In the genomic region with DNA sequence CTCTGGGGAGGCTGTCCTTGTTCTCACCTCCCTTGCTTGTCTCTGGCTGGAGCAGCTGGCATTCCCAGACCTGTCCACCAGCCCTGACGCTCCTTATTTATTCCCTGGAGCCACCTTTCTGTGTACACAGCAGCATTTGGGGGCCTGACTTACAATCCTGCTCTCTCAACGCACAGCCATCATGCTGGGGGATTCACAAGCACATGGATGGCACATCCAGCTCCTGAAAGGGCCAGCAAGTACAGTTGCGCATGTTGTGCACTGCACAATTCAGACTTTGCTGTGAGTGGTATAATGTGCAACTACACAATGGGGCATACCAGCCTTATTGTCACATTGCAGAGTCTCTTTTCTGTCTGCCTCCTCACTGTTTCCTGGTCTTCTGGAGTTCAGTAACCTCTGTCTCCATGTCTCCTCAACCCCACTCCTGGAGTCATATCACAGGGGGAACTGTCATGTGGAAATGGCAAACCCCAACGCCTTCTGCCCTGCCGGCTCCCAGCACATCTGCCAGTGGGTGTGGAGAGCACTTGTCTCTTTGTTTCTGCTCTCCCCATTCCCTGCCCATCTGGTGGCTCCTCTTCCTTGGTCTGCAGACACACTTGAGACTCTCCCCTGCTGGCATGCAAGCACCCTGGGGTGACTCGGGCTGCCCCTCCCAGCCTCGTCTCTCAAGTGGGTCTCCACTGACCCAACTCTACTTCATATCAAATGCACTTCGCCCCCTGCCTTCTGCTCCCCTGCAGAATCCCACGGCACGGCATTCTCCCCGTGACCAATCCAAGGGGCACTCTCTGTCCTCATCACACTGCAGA, we compare ENCODE assay signal across 26 cellular contexts. TPM values are rescaled to one million over a fixed set of nuclear protein-coding genes. Genes with fewer than 3 reads are reported as not detected.
DNase-seq lines count a peak whose midpoint lies in the region; ATAC-seq and TF ChIP-seq lines count a peak whose summit lies in the region.
"Had no signal": no experiment of that assay in that cellular context is flagged by ENCODE, and none has a peak within 500 bp of the region (broad histone marks: within the 10 kb centered on the region; RNA-seq: fewer than 3 reads in every experiment).

No MANE protein-coding gene starts in this region.

- ATAC-seq in GM19023 (IDR thresholded peaks at IDR 0.05; ENCODE audit: unreplicated experiment) (no peak), psoas muscle (no peak)
- ATAC-seq: activated naive CD4-positive, alpha-beta T cell treated with anti-CD3 and anti-CD28 coated beads, Interleukin-2, amount 50 U/mL, for 72 hours; activated T-cell treated with anti-CD3 and anti-CD28 coated beads, Interleukin-2, amount 50 U/mL, for 72 hours; heart right ventricle; naive thymus-derived CD4-positive, alpha-beta T cell; stimulated activated naive B cell treated with anti-CD40 and anti-IgM and Interleukin-4, amounts not matched to agents 10 μg/mL and 1 μg/mL and 100 μg/mL, for 72 hours had no signal

- H3K9me3 Mint-ChIP-seq in glutamatergic neuron (ENCODE audit: unreplicated experiment) = peaks cover 4% of the 10 kb centered on the region
- H3K9me3 Mint-ChIP-seq: activated naive CD4-positive, alpha-beta T cell treated with anti-CD3 and anti-CD28 coated beads, Interleukin-2, amount 50 U/mL, for 72 hours; activated T-cell treated with anti-CD3 and anti-CD28 coated beads, Interleukin-2, amount 50 U/mL, for 72 hours; CD14-positive monocyte; stimulated activated naive B cell treated with anti-CD40 and anti-IgM and Interleukin-4, amounts not matched to agents 10 μg/mL and 1 μg/mL and 100 μg/mL, for 72 hours had no signal

- H3K4me3 ChIP-seq in spleen (no peak overlapping the region), psoas muscle (no peak overlapping the region)
- H3K4me3 ChIP-seq: heart right ventricle, MG63, SJCRH30, skin epidermis had no signal

- no peak for TF ChIP-seq POLR2A in spleen (IDR thresholded peaks at IDR 0.05)

- intact Hi-C loops in spleen (cut with DNase I; ENCODE audit: low total_unique reads) (no loop called here), psoas muscle (cut with DNase I) (no loop called here)

- H3K36me3 ChIP-seq in spleen (no peaks in the 10 kb centered on the region), psoas muscle (ENCODE audit: insufficient read depth in 1 of 2, low read depth in 1 of 2) (no peaks in the 10 kb centered on the region)
- H3K36me3 ChIP-seq: heart right ventricle, MG63, SJCRH30 had no signal

- WGBS in spleen, 5 donors = 83 to 92% (median 87%) methylated on average over 11 of the region's 11 CpGs
- WGBS in psoas muscle, 3 donors = 90 to 96% (median 91%) methylated on average over 11 of the region's 11 CpGs

- no peaks in the 10 kb centered on the region for H3K36me3 Mint-ChIP-seq in glutamatergic neuron (ENCODE audit: unreplicated experiment)
- H3K36me3 Mint-ChIP-seq: activated naive CD4-positive, alpha-beta T cell treated with anti-CD3 and anti-CD28 coated beads, Interleukin-2, amount 50 U/mL, for 72 hours; CD14-positive monocyte; naive thymus-derived CD4-positive, alpha-beta T cell; stimulated activated naive B cell treated with anti-CD40 and anti-IgM and Interleukin-4, amounts not matched to agents 10 μg/mL and 1 μg/mL and 100 μg/mL, for 72 hours had no signal

- H3K4me3 Mint-ChIP-seq in glutamatergic neuron (ENCODE audit: unreplicated experiment) = no peak overlapping the region
- H3K4me3 Mint-ChIP-seq: activated T-cell treated with anti-CD3 and anti-CD28 coated beads, Interleukin-2, amount 50 U/mL, for 72 hours; CD14-positive monocyte; naive thymus-derived CD4-positive, alpha-beta T cell; stimulated activated naive B cell treated with anti-CD40 and anti-IgM and Interleukin-4, amounts not matched to agents 10 μg/mL and 1 μg/mL and 100 μg/mL, for 72 hours had no signal

- DNase-seq in activated effector memory CD4-positive, alpha-beta T cell treated with anti-CD3 and anti-CD28 coated beads, Interleukin-2, amount 50 U/mL, for 16 hours = peak; percentile 17
- no peak for DNase-seq in activated effector memory CD4-positive, alpha-beta T cell treated with Interleukin-2 at 50 U/mL for 16 hours
- DNase-seq in NCI-H345 (lab: John Stamatoyannopoulos, UW) = peak; percentile 68
- no peak for DNase-seq in glutamatergic neuron
- peak; percentile 69 for DNase-seq in spleen
- DNase-seq in stimulated activated CD4-positive, alpha-beta T cell treated with anti-CD3 and anti-CD28 coated beads, Interleukin-15, amount 100 ng/mL, for 24 hours = no peak
- no peak for DNase-seq in psoas muscle
- DNase-seq: activated CD4-positive, alpha-beta T cell treated with anti-CD3 and anti-CD28 coated beads for 48 hours; activated T-cell treated with anti-CD3 and anti-CD28 coated beads, Interleukin-2, amount 50 U/mL, for 72 hours; heart right ventricle; MG63; naive thymus-derived CD4-positive, alpha-beta T cell; NCI-H2029 treated with DMSO at 0.1 percent for 48 hours; NK-92 treated with Interleukin-12 subunit alpha and Interleukin-12 subunit beta, amount 100 ng/mL, for 24 hours; stimulated activated naive B cell treated with anti-CD40 and anti-IgM and Interleukin-4, amounts not matched to agents 10 μg/mL and 1 μg/mL and 100 μg/mL, for 72 hours had no signal

- no peak overlapping the region for H3K27ac ChIP-seq in spleen
- no peak overlapping the region for H3K27ac ChIP-seq in psoas muscle
- H3K27ac ChIP-seq: epithelial cell of prostate, heart right ventricle, parathyroid adenoma, skin epidermis had no signal

- peaks cover 0 to 3% (median 0%) of the 10 kb centered on the region in 7 donors for H3K27me3 ChIP-seq in spleen (replicated peaks in 1 of 7)
- H3K27me3 ChIP-seq in psoas muscle (ENCODE audit: insufficient read depth in 3 of 3, low read length in 2 of 3) = peaks cover 0 to 2% (median 0%) of the 10 kb centered on the region in 3 donors
- H3K27me3 ChIP-seq: MG63, SJCRH30 had no signal

- H3K9me3 ChIP-seq in spleen = no peaks in the 10 kb centered on the region
- no peaks in the 10 kb centered on the region for H3K9me3 ChIP-seq in psoas muscle
- H3K9me3 ChIP-seq: heart right ventricle, MG63, SJCRH30 had no signal

- H3K4me1 ChIP-seq in spleen (peaks cover 0 to 21% (median 0%) of the 10 kb centered on the region in 6 donors), psoas muscle (no peaks in the 10 kb centered on the region)
- H3K4me1 ChIP-seq: heart right ventricle, parathyroid adenoma had no signal

- peak overlapping the region; percentile 79 for H3K27ac Mint-ChIP-seq in glutamatergic neuron (ENCODE audit: unreplicated experiment)
- H3K27ac Mint-ChIP-seq: activated T-cell treated with anti-CD3 and anti-CD28 coated beads, Interleukin-2, amount 50 U/mL, for 72 hours; naive thymus-derived CD4-positive, alpha-beta T cell; stimulated activated naive B cell treated with anti-CD40 and anti-IgM and Interleukin-4, amounts not matched to agents 10 μg/mL and 1 μg/mL and 100 μg/mL, for 72 hours had no signal

- peaks cover 22% of the 10 kb centered on the region for H3K4me1 Mint-ChIP-seq in glutamatergic neuron (ENCODE audit: low read depth, unreplicated experiment)
- H3K4me1 Mint-ChIP-seq: CD14-positive monocyte; stimulated activated naive B cell treated with anti-CD40 and anti-IgM and Interleukin-4, amounts not matched to agents 10 μg/mL and 1 μg/mL and 100 μg/mL, for 72 hours had no signal

- TF ChIP-seq CTCF in glutamatergic neuron (IDR thresholded peaks at IDR 0.05; ENCODE audit: partially characterized antibody, unreplicated experiment) (no peak), spleen (IDR thresholded peaks at IDR 0.05 in 8 of 11, conservative IDR thresholded peaks at IDR 0.05 in 3 of 11) (no peak), psoas muscle (IDR thresholded peaks at IDR 0.05) (no peak)

- peaks cover 9% of the 10 kb centered on the region for H3K27me3 Mint-ChIP-seq in glutamatergic neuron (ENCODE audit: unreplicated experiment)

RNA-seq across cellular contexts. Expression of a gene that starts 41.2 kb away (rescaled TPM):
- total RNA-seq in glutamatergic neuron (ENCODE audit: unreplicated experiment) = 0.22 TPM
- 100 to 1,000 TPM in 5 of 7 donors, 10 to 100 TPM in 2; 86.5 to 282 (median 174) TPM for total RNA-seq in spleen
- polyA plus RNA-seq in spleen = 100 to 1,000 TPM in 2 of 3 donors, 10 to 100 TPM in 1; 86.6 to 763 (median 435) TPM
- total RNA-seq in psoas muscle = 10 to 100 TPM; 21.8 to 52.6 (median 25.1) TPM
- 10 to 100 TPM; 17.8 to 26.9 (median 23.3) TPM for polyA plus RNA-seq in psoas muscle
- total RNA-seq: activated naive CD4-positive, alpha-beta T cell treated with anti-CD3 and anti-CD28 coated beads, Interleukin-2, amount 50 U/mL, for 72 hours; activated T-cell treated with anti-CD3 and anti-CD28 coated beads, Interleukin-2, amount 50 U/mL, for 72 hours; H4; T-helper 1 cell treated with Interleukin-12 subunit alpha and Interleukin-12 subunit beta and Interleukin-4 antibody, amounts not matched to agents 30 ng/mL and 1 ng/mL, for 36 hours had no signal
- polyA plus RNA-seq: CD14-positive monocyte; naive thymus-derived CD4-positive, alpha-beta T cell had no signal

RNA-seq across cellular contexts. Expression of a gene that starts 58.0 kb away (rescaled TPM):
- total RNA-seq in glutamatergic neuron (ENCODE audit: unreplicated experiment) = 37.3 TPM
- total RNA-seq in spleen = under 1 TPM in 3 of 7 donors, not detected in 4; 0.17 to 0.79 (median 0.38) TPM
- polyA plus RNA-seq in spleen = not detected
- 10 to 100 TPM; 12.1 to 39.9 (median 25.3) TPM for total RNA-seq in psoas muscle
- polyA plus RNA-seq in psoas muscle = 10 to 100 TPM in 1 of 3 donors, 1 to 10 TPM in 2; 2.6 to 10.7 (median 9.2) TPM
- total RNA-seq: activated naive CD4-positive, alpha-beta T cell treated with anti-CD3 and anti-CD28 coated beads, Interleukin-2, amount 50 U/mL, for 72 hours; activated T-cell treated with anti-CD3 and anti-CD28 coated beads, Interleukin-2, amount 50 U/mL, for 72 hours; aorta; H4; mesenteric fat pad; naive thymus-derived CD4-positive, alpha-beta T cell; T-helper 1 cell treated with Interleukin-12 subunit alpha and Interleukin-12 subunit beta and Interleukin-4 antibody, amounts not matched to agents 30 ng/mL and 1 ng/mL, for 36 hours had no signal
- polyA plus RNA-seq: CD14-positive monocyte; naive thymus-derived CD4-positive, alpha-beta T cell had no signal

Comparison
In these comparisons a context has a peak if more than half of its experiments do, and no peak if none do; other contexts are left out.
1. DNase-seq: peak in activated effector memory CD4-positive, alpha-beta T cell treated with anti-CD3 and anti-CD28 coated beads, Interleukin-2, amount 50 U/mL, for 16 hours (single experiment), NCI-H345 (single experiment) and spleen (single experiment); none in activated effector memory CD4-positive, alpha-beta T cell treated with Interleukin-2 at 50 U/mL for 16 hours (single experiment), glutamatergic neuron (single experiment), stimulated activated CD4-positive, alpha-beta T cell treated with anti-CD3 and anti-CD28 coated beads, Interleukin-15, amount 100 ng/mL, for 24 hours (single experiment) and psoas muscle (0 of 2).
2. RNA of a gene that starts 41.2 kb away (total RNA-seq): 86.5 to 282 TPM in spleen and 21.8 to 52.6 TPM in psoas muscle; 0.22 TPM in glutamatergic neuron (single experiment); every median in the first group is over 10 times any median in the second.
3. RNA of a gene that starts 58.0 kb away (total RNA-seq): 12.1 to 39.9 TPM in psoas muscle and 37.3 TPM in glutamatergic neuron (single experiment); 0.17 to 0.79 TPM in spleen; every median in the first group is over 4 times any median in the second.